ENCODE assay signal across 15 cellular contexts in the genomic region with DNA sequence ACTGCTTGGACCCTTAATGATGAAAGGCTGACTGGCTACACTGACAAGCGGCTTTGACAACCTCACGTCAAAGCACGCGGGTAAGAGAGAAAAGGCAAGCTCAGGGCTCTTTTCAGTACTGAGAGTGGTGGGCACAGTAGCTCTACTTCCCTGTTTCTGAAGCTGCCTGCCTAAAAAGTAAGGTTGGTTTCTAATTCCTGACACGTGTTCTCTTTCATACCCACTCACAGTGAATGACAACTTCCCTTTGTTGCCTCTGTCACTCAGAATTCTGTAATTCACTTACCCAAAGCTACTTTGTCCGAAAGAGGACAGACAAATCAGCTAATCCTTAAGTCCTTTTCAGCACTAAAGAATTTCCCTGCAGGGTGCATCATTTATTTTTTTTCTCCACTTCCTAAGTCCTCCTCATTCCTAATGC.
DNase-seq lines count a peak whose midpoint lies in the region; ATAC-seq and TF ChIP-seq lines count a peak whose summit lies in the region.
"Had no signal": no experiment of that assay in that cellular context is flagged by ENCODE, and none has a peak within 500 bp of the region (broad histone marks: within the 10 kb centered on the region; RNA-seq: fewer than 3 reads in every experiment).

No MANE protein-coding gene starts in this region.

- H3K36me3 ChIP-seq in A673 (ENCODE audit: insufficient read depth, low read length, poor library complexity, severe bottlenecking) = no peaks in the 10 kb centered on the region

- DNase-seq in A673 (ENCODE audit: low spot score) (peak; percentile 78), caudate nucleus (lab: John Stamatoyannopoulos, UW) (peak in 1 of 61 donors; percentile 32), NCI-H146 (lab: John Stamatoyannopoulos, UW) (no peak), islet precursor cell (no peak)
- DNase-seq: ACHN; activated CD4-positive, alpha-beta T cell treated with anti-CD3 and anti-CD28 coated beads for 4 hours; HFFc6; NCI-H1105; NCI-H526; SW 1271; trophoblast cell had no signal

- no peak for TF ChIP-seq CTCF in A673 (conservative IDR thresholded peaks at IDR 0.05; ENCODE audit: low read depth, low read length)

- H3K27ac ChIP-seq in A673 (ENCODE audit: low read depth, low read length, poor library complexity, severe bottlenecking) (no peak overlapping the region), caudate nucleus (ENCODE audit: low read depth, low read length) (peak overlapping the region; percentile 8)

- H3K4me3 ChIP-seq in A673 (ENCODE audit: low read depth, low read length, poor library complexity, severe bottlenecking) = no peak overlapping the region

- peaks cover 14% of the 10 kb centered on the region for H3K4me1 ChIP-seq in A673 (ENCODE audit: insufficient read depth, low read length, poor library complexity, severe bottlenecking)

- peak; percentile 57 for ATAC-seq in GM19452 (IDR thresholded peaks at IDR 0.05; ENCODE audit: unreplicated experiment)
- peak; percentile 73 for ATAC-seq in HG03457 (IDR thresholded peaks at IDR 0.05; ENCODE audit: unreplicated experiment)
- no peak for ATAC-seq in GM21526 (IDR thresholded peaks at IDR 0.05; ENCODE audit: low FRiP score, unreplicated experiment)
- ATAC-seq in GM19455 (IDR thresholded peaks at IDR 0.05; ENCODE audit: unreplicated experiment) = no peak

- H3K27me3 ChIP-seq in A673 (replicated peaks; ENCODE audit: insufficient read depth, low read depth, low read length, poor library complexity) = peaks cover 19% of the 10 kb centered on the region

- CTCF ChIA-PET in A673 (lab: Charles Lee) = no interaction called here

- POLR2A ChIA-PET in A673 (lab: Charles Lee; ENCODE audit: low non-redundant PET) = no interaction called here

- intact Hi-C loops in A673 (cut with micrococcal nuclease; ENCODE audit: unreplicated experiment) = no loop called here

- no TSS peak for BruUV-seq in A673 (replicated peaks; lab: Mats Ljungman, UMichigan)

- H3K9me3 ChIP-seq in A673 (ENCODE audit: low read depth, low read length, poor library complexity, severe bottlenecking) = no peaks in the 10 kb centered on the region

Comparison
In these comparisons a context has a peak if more than half of its experiments do, and no peak if none do; other contexts are left out.
1. ATAC-seq: peak in GM19452 (single experiment) and HG03457 (single experiment); none in GM21526 (single experiment) and GM19455 (single experiment).